14 cellular contexts compared by ENCODE assay signal in genomic region chr11:129275825-129276224, GRCh38.
"Had no signal": no experiment of that assay in that cellular context is flagged by ENCODE, and none has a peak within 500 bp of the region (broad histone marks: within the 10 kb centered on the region; RNA-seq: fewer than 3 reads in every experiment).

No MANE protein-coding gene starts in this region.

- H3K36me3 Mint-ChIP-seq: memory B cell; stimulated activated memory B cell treated with anti-CD40 and anti-IgM and Interleukin-4, amounts not matched to agents 10 μg/mL and 1 μg/mL and 100 μg/mL, for 72 hours had no signal

- H3K9me3 ChIP-seq: left lung, right atrium auricular region, upper lobe of left lung had no signal

- H3K36me3 ChIP-seq: brain microvascular endothelial cell, left lung, neural progenitor cell, right atrium auricular region, upper lobe of left lung had no signal

- H3K4me3 ChIP-seq: left lung, neural progenitor cell, right atrium auricular region, upper lobe of left lung had no signal

- H3K27me3 ChIP-seq: brain microvascular endothelial cell, right atrium auricular region, upper lobe of left lung had no signal

- H3K4me2 ChIP-seq: neural progenitor cell had no signal

- ATAC-seq: left lung; stimulated activated memory B cell treated with anti-CD40 and anti-IgM and Interleukin-4, amounts not matched to agents 10 μg/mL and 1 μg/mL and 100 μg/mL, for 72 hours had no signal

- H3K27ac Mint-ChIP-seq: activated naive CD4-positive, alpha-beta T cell treated with anti-CD3 and anti-CD28 coated beads, Interleukin-2, amount 50 U/mL, for 24 hours; memory B cell; neural progenitor cell; stimulated activated memory B cell treated with anti-CD40 and anti-IgM and Interleukin-4, amounts not matched to agents 10 μg/mL and 1 μg/mL and 100 μg/mL, for 72 hours had no signal

- H3K4me3 Mint-ChIP-seq: activated naive CD4-positive, alpha-beta T cell treated with anti-CD3 and anti-CD28 coated beads, Interleukin-2, amount 50 U/mL, for 24 hours; memory B cell; neural progenitor cell; stimulated activated memory B cell treated with anti-CD40 and anti-IgM and Interleukin-4, amounts not matched to agents 10 μg/mL and 1 μg/mL and 100 μg/mL, for 72 hours had no signal

- H2AFZ ChIP-seq: neural progenitor cell had no signal

- H3K9me3 Mint-ChIP-seq: activated naive CD4-positive, alpha-beta T cell treated with anti-CD3 and anti-CD28 coated beads, Interleukin-2, amount 50 U/mL, for 24 hours; memory B cell; neural progenitor cell; stimulated activated memory B cell treated with anti-CD40 and anti-IgM and Interleukin-4, amounts not matched to agents 10 μg/mL and 1 μg/mL and 100 μg/mL, for 72 hours had no signal

- DNase-seq: activated CD4-positive, CD25-positive, alpha-beta regulatory T cell; amniotic stem cell; brain microvascular endothelial cell; dermis blood vessel endothelial cell; hypothalamus; left lung; stimulated activated CD4-positive, alpha-beta T cell treated with anti-CD3 and anti-CD28 coated beads, Interleukin-1b, Interleukin-23, amount 100 ng/mL, for 48 hours; T-helper 2 cell; upper lobe of left lung had no signal

- H3K27ac ChIP-seq: brain microvascular endothelial cell, left lung, neural progenitor cell, right atrium auricular region, upper lobe of left lung had no signal
